Comparison of ENCODE assay signal across 1 cellular context in genomic region chr5:157324237-157324636, GRCh38.
TF ChIP-seq lines count a peak whose summit lies in the region.

No MANE protein-coding gene starts in this region.

TF ChIP-seq in K562, 482 proteins besides CTCF, POLR2A, EP300 and RAD21:
- TF ChIP-seq ZBTB33 (CRISPR knock-in tag; IDR thresholded peaks at IDR 0.05): peak; percentile 99
- TF ChIP-seq ATF3 (IDR thresholded peaks at IDR 0.05): peak; percentile 44; the same call in 1 of the 2 replicates
- no peak for TF ChIP-seq ATF3 (CRISPR knock-in tag; conservative IDR thresholded peaks at IDR 0.05)
- TF ChIP-seq NFATC3 (IDR thresholded peaks at IDR 0.05): no peak
- TF ChIP-seq SMC3 (conservative IDR thresholded peaks at IDR 0.05; ENCODE audit: insufficient read depth, low read depth, low read length): 0 out of 2 replicates have a peak, but pooled peaks have one; percentile 17
